Comparison of ENCODE assay signal across 8 cellular contexts in genomic region chr21:42892931-42893660, GRCh38.
A peak's percentile ranks its signal among the peaks of the same experiment; 100 is the strongest.
DNase-seq lines count a peak whose midpoint lies in the region; ATAC-seq and TF ChIP-seq lines count a peak whose summit lies in the region.

Gene NDUFV3, plus strand, starts transcription at chr21:42893309. Its CDS starts 25 bp downstream, at chr21:42893334.

- DNase-seq in AG09319 (ENCODE audit: extremely low read depth, low read depth) (peak; percentile 93), NCI-H446 treated with DMSO at 0.1 percent for 48 hours (lab: John Stamatoyannopoulos, UW) (peak; percentile 96), cerebellar cortex (ENCODE audit: low spot score) (peak; percentile 98), islet precursor cell (peak; percentile 100)
- DNase-seq in stimulated activated CD4-positive, alpha-beta T cell treated with anti-CD3 and anti-CD28 coated beads, Interleukin-12 subunit alpha, Interleukin-12 subunit beta, amount 100 ng/mL, for 48 hours (ENCODE audit: low read depth in 2 of 3, low spot score in 1 of 3), result peak; percentile 99 to 100 (median 100)

- ATAC-seq in GM19035 (IDR thresholded peaks at IDR 0.05; ENCODE audit: unreplicated experiment) (peak; percentile 92), HG03354 (IDR thresholded peaks at IDR 0.05; ENCODE audit: poor library complexity, severe bottlenecking, unreplicated experiment) (peak; percentile 92)
- ATAC-seq in activated CD4-positive, CD25-positive, alpha-beta regulatory T cell treated with anti-CD3 and anti-CD28 coated beads, Interleukin-2, amount 50 U/mL, for 24 hours, result peak; percentile 97

- no peak for TF ChIP-seq CTCF in AG09319 (IDR thresholded peaks at IDR 0.05; ENCODE audit: low read depth, low read length)

Comparison
In these comparisons a context has a peak if more than half of its experiments do, and no peak if none do; other contexts are left out.
1. Peak in every context shown above with its lines: DNase-seq and ATAC-seq.